ENCODE assay signal across 14 cellular contexts in the genomic region with DNA sequence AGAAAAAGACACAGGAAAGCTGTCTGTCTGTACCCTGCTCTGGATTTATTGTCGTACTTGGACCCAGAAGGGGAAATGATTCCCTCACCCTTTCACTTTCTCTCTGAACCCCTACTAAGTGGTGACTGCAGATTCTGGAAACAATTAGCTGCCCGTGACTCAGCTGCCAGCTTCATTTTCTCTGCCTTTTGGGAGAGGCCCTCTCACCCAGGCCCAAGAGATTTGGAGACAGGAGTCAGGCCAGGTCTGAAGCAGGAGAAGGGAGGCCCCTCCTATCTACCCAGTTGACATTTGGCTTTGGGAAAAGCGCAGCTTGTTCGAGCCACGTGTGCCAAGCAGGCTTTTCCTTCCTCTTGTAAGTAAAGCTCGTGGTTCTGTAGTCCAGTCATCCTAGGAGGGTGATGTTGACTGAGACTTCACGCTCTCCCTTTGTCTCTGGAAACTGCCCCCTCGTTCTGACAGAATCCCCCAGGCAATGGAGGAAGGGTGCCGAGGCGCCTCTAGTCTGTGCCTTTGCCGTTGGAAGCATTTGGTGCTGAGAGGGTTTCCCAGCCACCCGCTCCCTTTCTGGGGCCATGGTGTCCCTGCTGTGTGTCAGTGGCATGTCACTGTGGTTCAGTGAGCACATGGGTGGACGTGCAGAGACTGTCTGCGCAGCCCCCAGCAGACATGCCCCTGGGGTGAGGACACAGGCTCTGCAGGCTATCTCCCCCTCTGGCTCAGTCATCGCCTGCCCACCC. TPM values are rescaled to one million over a fixed set of nuclear protein-coding genes. Genes with fewer than 3 reads are reported as not detected.
DNase-seq lines count a peak whose midpoint lies in the region; TF ChIP-seq lines count a peak whose summit lies in the region.
"Had no signal": no experiment of that assay in that cellular context is flagged by ENCODE, and none has a peak within 500 bp of the region (broad histone marks: within the 10 kb centered on the region; RNA-seq: fewer than 3 reads in every experiment).

No MANE protein-coding gene starts in this region.

- TF ChIP-seq CTCF in brain (conservative IDR thresholded peaks at IDR 0.05) = no peak
- no peak for TF ChIP-seq CTCF in osteoblast (IDR thresholded peaks at IDR 0.05; ENCODE audit: extremely low read depth, low read depth, low read length)
- TF ChIP-seq CTCF in sigmoid colon (IDR thresholded peaks at IDR 0.05) = no peak

- H3K4me3 Mint-ChIP-seq in brain = no peak overlapping the region
- H3K4me3 Mint-ChIP-seq: CD4-positive, CD25-positive, alpha-beta regulatory T cell; T-helper 1 cell treated with Interleukin-12 subunit alpha and Interleukin-12 subunit beta and Interleukin-4 antibody, amounts not matched to agents 30 μg/mL and 1 μg/mL, for 36 hours had no signal

- peaks cover 12% of the 10 kb centered on the region for H3K4me1 ChIP-seq in osteoblast (ENCODE audit: insufficient read depth, low read length)
- peaks cover 0 to 19% (median 12%) of the 10 kb centered on the region in 4 donors for H3K4me1 ChIP-seq in sigmoid colon

- no peak overlapping the region for H3K4me3 ChIP-seq in H7 (ENCODE audit: insufficient read depth, low read depth, low read length)
- no peak overlapping the region for H3K4me3 ChIP-seq in osteoblast (ENCODE audit: insufficient read depth, low read length)
- no peak overlapping the region for H3K4me3 ChIP-seq in sigmoid colon

- no peak overlapping the region for H3K27ac ChIP-seq in osteoblast (ENCODE audit: low read depth, low read length)
- no peak overlapping the region for H3K27ac ChIP-seq in sigmoid colon

- no peaks in the 10 kb centered on the region for H3K79me2 ChIP-seq in osteoblast (ENCODE audit: insufficient read depth, low read length)

- no peak for TF ChIP-seq POLR2A in sigmoid colon (IDR thresholded peaks at IDR 0.05)

- peaks cover 8% of the 10 kb centered on the region for H3K36me3 Mint-ChIP-seq in brain

- TF ChIP-seq EP300 in sigmoid colon (IDR thresholded peaks at IDR 0.05) = no peak

- H3K27me3 ChIP-seq in H7 (ENCODE audit: control insufficient read depth, insufficient read depth, low read length) = no peaks in the 10 kb centered on the region
- no peaks in the 10 kb centered on the region for H3K27me3 ChIP-seq in osteoblast (ENCODE audit: insufficient read depth, low read length)
- H3K27me3 ChIP-seq in sigmoid colon = no peaks in the 10 kb centered on the region

- intact Hi-C loops in sigmoid colon (cut with DNase I) = no loop called here

- no peaks in the 10 kb centered on the region for H4K20me1 ChIP-seq in osteoblast (ENCODE audit: insufficient read depth, low read length)

- no peaks in the 10 kb centered on the region for H3K9me3 ChIP-seq in osteoblast (ENCODE audit: low read depth, low read length)
- H3K9me3 ChIP-seq in sigmoid colon = no peaks in the 10 kb centered on the region

- H3K27ac Mint-ChIP-seq in brain = peak overlapping the region in 3 of 5 experiments; percentile 57 to 95 (median 64)
- H3K27ac Mint-ChIP-seq: CD4-positive, CD25-positive, alpha-beta regulatory T cell; T-helper 1 cell treated with Interleukin-12 subunit alpha and Interleukin-12 subunit beta and Interleukin-4 antibody, amounts not matched to agents 30 μg/mL and 1 μg/mL, for 36 hours had no signal

- 76 to 89% methylated on average over 15 of the region's 15 CpGs for WGBS in sigmoid colon, 2 donors

- H3K4me1 Mint-ChIP-seq in brain = peaks cover 48% of the 10 kb centered on the region
- H3K4me1 Mint-ChIP-seq: CD4-positive, CD25-positive, alpha-beta regulatory T cell had no signal

- H3K27me3 Mint-ChIP-seq in brain = peaks cover under 1% of the 10 kb centered on the region
- H3K27me3 Mint-ChIP-seq: CD4-positive, CD25-positive, alpha-beta regulatory T cell had no signal

- H2AFZ ChIP-seq in osteoblast (ENCODE audit: low read length) = peak overlapping the region; percentile 15

- H3K9me3 Mint-ChIP-seq in brain = no peaks in the 10 kb centered on the region
- H3K9me3 Mint-ChIP-seq: T-helper 1 cell treated with Interleukin-12 subunit alpha and Interleukin-12 subunit beta and Interleukin-4 antibody, amounts not matched to agents 30 μg/mL and 1 μg/mL, for 36 hours had no signal

- H3K36me3 ChIP-seq in H7 (replicated peaks; ENCODE audit: control insufficient read depth, insufficient read depth, low read length) = peaks cover 1% of the 10 kb centered on the region; the same call in 1 of the 2 replicates
- H3K36me3 ChIP-seq in osteoblast (ENCODE audit: insufficient read depth, low read length) = no peaks in the 10 kb centered on the region
- H3K36me3 ChIP-seq in sigmoid colon = peaks cover 0 to 8% (median 0%) of the 10 kb centered on the region in 4 donors

- peak overlapping the region; percentile 45 for H3K4me2 ChIP-seq in osteoblast (ENCODE audit: insufficient read depth, low read length)

- DNase-seq in AG20443 (ENCODE audit: low spot score) (peak; percentile 66), H7 (peak; percentile 31), osteoblast (ENCODE audit: insufficient read length, low spot score, missing footprints) (peak; percentile 93), sigmoid colon (no peak), HUDEP-2 (lab: John Stamatoyannopoulos, UW; ENCODE audit: unreplicated experiment in 76 of 76) (no peak), SHP77 treated with DMSO at 0.1 percent for 48 hours (lab: John Stamatoyannopoulos, UW) (no peak), hepatic stellate cell (ENCODE audit: low spot score) (no peak)
- DNase-seq: CD4-positive, CD25-positive, alpha-beta regulatory T cell; NCI-H1105 treated with DMSO at 0.1 percent for 48 hours; NCI-H748 treated with DMSO at 0.1 percent for 48 hours; stimulated activated CD4-positive, alpha-beta T cell treated with anti-CD3 and anti-CD28 coated beads, Interleukin-4, amount 100 ng/mL, for 1 hour had no signal

RNA-seq across cellular contexts. Expression of gene OXER1, which starts 8.6 kb away (rescaled TPM):
- 0.69 and 2.4 TPM in 2 replicates for total RNA-seq in H7 (2014; rRNA removed; shearing (Covaris generic))
- 0.24 TPM for polyA plus RNA-seq in brain (ENCODE audit: insufficient read depth, low read depth, low replicate concordance)
- 0.29 TPM in 1 of 2 replicates, not detected in the other for total RNA-seq in osteoblast
- 1 to 10 TPM in 1 of 4 donors, under 1 TPM in 3; 0.33 to 2.6 (median 0.59) TPM for total RNA-seq in sigmoid colon
- 1 to 10 TPM in 2 of 3 donors, not detected in 1; 1.8 to 3.0 TPM for polyA plus RNA-seq in sigmoid colon
- total RNA-seq: CD4-positive, CD25-positive, alpha-beta regulatory T cell had no signal
- polyA plus RNA-seq: neural cell had no signal

RNA-seq across cellular contexts. Expression of gene HAAO, which starts 37.1 kb away (rescaled TPM):
- total RNA-seq in H7 (2014; rRNA removed; shearing (Covaris generic)) = 5.9 and 6.5 TPM in 2 replicates
- polyA plus RNA-seq in brain (ENCODE audit: insufficient read depth, low read depth, low replicate concordance) = 2.2 TPM
- 0.72 and 1.8 TPM in 2 replicates for total RNA-seq in osteoblast
- 1 to 10 TPM; 2.5 to 5.6 (median 3.5) TPM for total RNA-seq in sigmoid colon
- polyA plus RNA-seq in sigmoid colon = 10 to 100 TPM in 2 of 3 donors, 1 to 10 TPM in 1; 8.3 to 37.9 (median 12.6) TPM
- total RNA-seq: CD4-positive, CD25-positive, alpha-beta regulatory T cell had no signal
- polyA plus RNA-seq: neural cell had no signal

Comparison
In these comparisons a context has a peak if more than half of its experiments do, and no peak if none do; other contexts are left out.
1. DNase-seq: peak in AG20443 (single experiment), H7 (single experiment) and osteoblast (single experiment); none in sigmoid colon (single experiment), HUDEP-2 (0 of 76), SHP77 treated with DMSO at 0.1 percent for 48 hours (single experiment) and hepatic stellate cell (single experiment).